Comparison of ENCODE assay signal across 10 cellular contexts in genomic region chr1:155012760-155013602, GRCh38. TPM values are rescaled to one million over a fixed set of nuclear protein-coding genes. Genes with fewer than 3 reads are reported as not detected.
DNase-seq lines count a peak whose midpoint lies in the region; ATAC-seq and TF ChIP-seq lines count a peak whose summit lies in the region.
"Had no signal": no experiment of that assay in that cellular context is flagged by ENCODE, and none has a peak within 500 bp of the region (broad histone marks: within the 10 kb centered on the region; RNA-seq: fewer than 3 reads in every experiment).

No MANE protein-coding gene starts in this region.

- H3K9me3 ChIP-seq in RWPE2 (ENCODE audit: severe bottlenecking), result no peaks in the 10 kb centered on the region
- H3K9me3 ChIP-seq in endocrine pancreas (ENCODE audit: control insufficient read depth, low read length), result no peaks in the 10 kb centered on the region
- H3K9me3 ChIP-seq: SJCRH30 had no signal

- H3K27me3 ChIP-seq in GM23338 (ENCODE audit: insufficient read depth), result no peaks in the 10 kb centered on the region
- H3K27me3 ChIP-seq in RWPE2 (ENCODE audit: insufficient read depth, poor library complexity, severe bottlenecking), result no peaks in the 10 kb centered on the region
- H3K27me3 ChIP-seq in endocrine pancreas (ENCODE audit: control insufficient read depth, insufficient read depth, low read length), result no peaks in the 10 kb centered on the region
- H3K27me3 ChIP-seq in rectal smooth muscle tissue (ENCODE audit: control insufficient read depth, insufficient read depth, low read length), result no peaks in the 10 kb centered on the region
- H3K27me3 ChIP-seq: foreskin keratinocyte, SJCRH30 had no signal

- H3K79me2 ChIP-seq in GM23338 (replicated peaks; ENCODE audit: insufficient read depth), result peaks cover 13% of the 10 kb centered on the region

- peaks cover 9% of the 10 kb centered on the region for H4K20me1 ChIP-seq in GM23338 (replicated peaks; ENCODE audit: insufficient read depth)

- no peaks in the 10 kb centered on the region for H3K36me3 ChIP-seq in GM23338 (ENCODE audit: insufficient read depth)
- H3K36me3 ChIP-seq in RWPE2 (ENCODE audit: low read depth), result peaks cover 40% of the 10 kb centered on the region
- no peaks in the 10 kb centered on the region for H3K36me3 ChIP-seq in endocrine pancreas (ENCODE audit: control insufficient read depth, insufficient read depth, low read length)
- peaks cover 2% of the 10 kb centered on the region for H3K36me3 ChIP-seq in rectal smooth muscle tissue (ENCODE audit: control insufficient read depth, insufficient read depth, low read length)
- H3K36me3 ChIP-seq: SJCRH30 had no signal

- H3K9me3 Mint-ChIP-seq in GM23338, result no peaks in the 10 kb centered on the region

- H3K36me3 Mint-ChIP-seq in GM23338 (ENCODE audit: low read depth), result peaks cover 30% of the 10 kb centered on the region

- H3K9ac ChIP-seq in endocrine pancreas (ENCODE audit: control insufficient read depth, insufficient read depth, low read length) (peak overlapping the region; percentile 15), rectal smooth muscle tissue (ENCODE audit: low read length) (no peak overlapping the region)

- H3K27ac ChIP-seq in GM23338 (ENCODE audit: low read depth), result no peak overlapping the region
- peak overlapping the region; percentile 92 for H3K27ac ChIP-seq in RWPE2 (ENCODE audit: poor library complexity, severe bottlenecking)
- peak overlapping the region; percentile 58 for H3K27ac ChIP-seq in rectal smooth muscle tissue (ENCODE audit: low read depth, low read length)
- H3K27ac ChIP-seq: foreskin keratinocyte, SJCRH30 had no signal

- 0 out of 2 replicates have a peak, but pooled peaks cover 3% of the 10 kb centered on the region for H3F3A ChIP-seq in GM23338 (replicated peaks; ENCODE audit: low read depth)

- H3K4me3 ChIP-seq in GM23338 (peak overlapping the region; percentile 38; the same call in 1 of the 2 replicates), RWPE2 (ENCODE audit: severe bottlenecking) (no peak overlapping the region), endocrine pancreas (ENCODE audit: control insufficient read depth, insufficient read depth, low read length) (no peak overlapping the region), rectal smooth muscle tissue (ENCODE audit: low read length) (peak overlapping the region; percentile 13), lower leg skin (ENCODE audit: low read depth, poor library complexity, severe bottlenecking) (no peak overlapping the region)
- H3K4me3 ChIP-seq: SJCRH30 had no signal

- H2AFZ ChIP-seq in GM23338, result no peak overlapping the region

- WGBS in lower leg skin, 2 donors, result 45 to 48% methylated on average over 3 of the region's 3 CpGs

- no peak for TF ChIP-seq POLR2A in lower leg skin (IDR thresholded peaks at IDR 0.05)

- no peak for DNase-seq in GM23338 (ENCODE audit: low spot score)
- no peak for DNase-seq in RWPE2 (ENCODE audit: low spot score)
- no peak for DNase-seq in GM10266 (ENCODE audit: extremely low spot score)
- no peak for DNase-seq in DMS 273 treated with DMSO at 0.1 percent for 48 hours (lab: John Stamatoyannopoulos, UW)
- no peak for DNase-seq in lower leg skin (ENCODE audit: low spot score in 2 of 2)

- peak overlapping the region; percentile 55; the same call in 2 of the 3 replicates for H3K4me3 Mint-ChIP-seq in GM23338

- H3K27ac Mint-ChIP-seq in GM23338, result peak overlapping the region; percentile 56

- H3K4me2 ChIP-seq in GM23338, result peak overlapping the region; percentile 80

- H3K4me1 ChIP-seq in GM23338 (ENCODE audit: insufficient read depth) (peaks cover 50% of the 10 kb centered on the region), RWPE2 (ENCODE audit: insufficient read depth, poor library complexity, severe bottlenecking) (peaks cover 33% of the 10 kb centered on the region), endocrine pancreas (ENCODE audit: control insufficient read depth, insufficient read depth, low read length) (no peaks in the 10 kb centered on the region), rectal smooth muscle tissue (ENCODE audit: control insufficient read depth, insufficient read depth, low read length) (peaks cover 13% of the 10 kb centered on the region)

- peaks cover 28% of the 10 kb centered on the region for H3K27me3 Mint-ChIP-seq in GM23338 (ENCODE audit: insufficient read depth, low read depth, poor library complexity)

- intact Hi-C loops in lower leg skin (cut with DNase I; ENCODE audit: low total_unique reads), result loop anchor here (10.0 kb wide), 1 partner anchor 48 kb away; the partner anchor contains the start of gene PYGO2

- ATAC-seq in GM23338, result no peak
- ATAC-seq in RWPE2 (ENCODE audit: low read depth), result no peak
- ATAC-seq in HG02678 (IDR thresholded peaks at IDR 0.05; ENCODE audit: unreplicated experiment), result no peak

- peaks cover 58% of the 10 kb centered on the region for H3K4me1 Mint-ChIP-seq in GM23338

- H3K9me2 ChIP-seq in GM23338 (ENCODE audit: insufficient read depth), result no peaks in the 10 kb centered on the region

- no peak for TF ChIP-seq CTCF in GM23338 (conservative IDR thresholded peaks at IDR 0.05; ENCODE audit: low read depth in 2 of 2)
- no peak for TF ChIP-seq CTCF in RWPE2 (IDR thresholded peaks at IDR 0.05; ENCODE audit: poor library complexity, severe bottlenecking)
- TF ChIP-seq CTCF in GM10266 (IDR thresholded peaks at IDR 0.05; ENCODE audit: control insufficient read depth, insufficient read depth, low read depth, missing control alignments), result no peak
- no peak for TF ChIP-seq CTCF in lower leg skin (IDR thresholded peaks at IDR 0.05)

TF ChIP-seq in GM23338, 12 proteins besides CTCF, POLR2A, EP300 and RAD21 (continues in another document):
- TF ChIP-seq STAT1 (IDR thresholded peaks at IDR 0.05; ENCODE audit: unreplicated experiment), result no peak
- no peak for TF ChIP-seq NANOG (IDR thresholded peaks at IDR 0.05; ENCODE audit: borderline replicate concordance)

RNA-seq across cellular contexts. Expression of gene ZBTB7B, which starts 10.4 kb away (rescaled TPM):
- total RNA-seq in GM23338 (2014; rRNA removed; shearing (Covaris generic)), result 19.3 and 32.6 TPM in 2 replicates
- polyA plus RNA-seq in GM23338 (2016; fragmentation: Nextera tagmentation; extraction: Ambion mirVana), result 3.6 TPM in 2 replicates
- total RNA-seq in lower leg skin, result 100 to 1,000 TPM; 270 to 295 (median 286) TPM

RNA-seq across cellular contexts. Expression of gene LENEP, which starts 19.6 kb away (rescaled TPM):
- total RNA-seq in GM23338 (2014; rRNA removed; shearing (Covaris generic)), result 1.5 and 1.6 TPM in 2 replicates
- polyA plus RNA-seq in GM23338 (2016; fragmentation: Nextera tagmentation; extraction: Ambion mirVana), result not detected in 2 replicates
- 1 to 10 TPM in 1 of 4 donors, not detected in 3; 1.4 TPM for total RNA-seq in lower leg skin
- total RNA-seq: foreskin keratinocyte, SJCRH30 had no signal
- polyA plus RNA-seq: foreskin keratinocyte had no signal

RNA-seq across cellular contexts. Expression of gene DCST2, which starts 20.6 kb away (rescaled TPM):
- total RNA-seq in GM23338 (2014; rRNA removed; shearing (Covaris generic)), result not detected in 2 replicates
- polyA plus RNA-seq in GM23338 (2016; fragmentation: Nextera tagmentation; extraction: Ambion mirVana), result 0.28 and 0.78 TPM in 2 replicates
- total RNA-seq in lower leg skin, result 10 to 100 TPM in 1 of 4 donors, 1 to 10 TPM in 3; 3.8 to 11.5 (median 6.3) TPM
- total RNA-seq: SJCRH30 had no signal

RNA-seq across cellular contexts. Expression of gene DCST1, which starts 20.6 kb away (rescaled TPM):
- total RNA-seq in GM23338 (2014; rRNA removed; shearing (Covaris generic)), result not detected in 2 replicates
- not detected in 2 replicates for polyA plus RNA-seq in GM23338 (2016; fragmentation: Nextera tagmentation; extraction: Ambion mirVana)
- 1 to 10 TPM in 2 of 4 donors, under 1 TPM in 2; 0.38 to 3.6 (median 0.87) TPM for total RNA-seq in lower leg skin
- total RNA-seq: foreskin keratinocyte, SJCRH30 had no signal
- polyA plus RNA-seq: foreskin keratinocyte had no signal

RNA-seq across cellular contexts. Expression of gene FLAD1, which starts 29.8 kb away (rescaled TPM):
- total RNA-seq in GM23338 (2014; rRNA removed; shearing (Covaris generic)), result 71.4 and 75.0 TPM in 2 replicates
- 72.8 and 74.5 TPM in 2 replicates for polyA plus RNA-seq in GM23338 (2016; fragmentation: Nextera tagmentation; extraction: Ambion mirVana)
- 10 to 100 TPM; 38.7 to 45.3 (median 41.6) TPM for total RNA-seq in lower leg skin

Comparison
In these comparisons a context has a peak if more than half of its experiments do, and no peak if none do; other contexts are left out.
1. H3K4me3 ChIP-seq: peak in GM23338 (single experiment) and rectal smooth muscle tissue (single experiment); none in RWPE2 (single experiment), endocrine pancreas (single experiment) and lower leg skin (single experiment).